ENCODE assay signal across 24 cellular contexts in the genomic region with DNA sequence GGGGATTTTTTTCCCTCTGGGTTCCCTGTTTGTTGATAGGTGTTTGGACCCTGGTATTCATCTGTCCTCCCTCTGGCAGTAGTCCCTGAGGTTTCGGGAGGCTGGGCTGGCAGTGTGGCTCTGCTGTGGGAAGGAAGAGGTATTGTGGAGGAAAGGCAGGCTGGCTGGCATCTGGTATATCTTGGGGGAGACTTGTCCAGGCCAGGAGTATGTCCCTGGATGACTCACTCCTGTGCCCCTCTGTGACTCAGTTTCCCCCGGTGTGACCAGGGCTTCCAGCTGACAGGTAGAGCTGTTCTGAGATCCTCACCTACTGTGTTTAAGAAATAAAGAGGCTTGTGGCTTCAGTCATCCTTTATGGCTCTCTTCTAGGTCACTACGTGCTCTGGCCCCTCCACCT. TPM values are rescaled to one million over a fixed set of nuclear protein-coding genes. Genes with fewer than 3 reads are reported as not detected.
"Had no signal": no experiment of that assay in that cellular context is flagged by ENCODE, and none has a peak within 500 bp of the region (broad histone marks: within the 10 kb centered on the region; RNA-seq: fewer than 3 reads in every experiment).

No MANE protein-coding gene starts in this region.

- ATAC-seq: effector memory CD8-positive, alpha-beta T cell; gastrocnemius medialis; left lobe of liver; lower lobe of right lung; natural killer cell; psoas muscle; stimulated activated naive B cell treated with anti-CD40 and anti-IgM and Interleukin-4, amounts not matched to agents 10 μg/mL and 1 μg/mL and 100 μg/mL, for 72 hours; stimulated activated naive CD8-positive, alpha-beta T cell treated with anti-CD3 and anti-CD28 coated beads, Interleukin-15, amount 100 ng/mL, for 72 hours had no signal

- H3K4me1 ChIP-seq: gastrocnemius medialis, lower lobe of right lung, parathyroid adenoma, psoas muscle had no signal

- H3K27ac ChIP-seq: epithelial cell of prostate, esophagus muscularis mucosa, gastrocnemius medialis, lower lobe of right lung, parathyroid adenoma, psoas muscle, sigmoid colon, skin epidermis had no signal

- H3K4me3 ChIP-seq: esophagus muscularis mucosa, gastrocnemius medialis, heart right ventricle, lower lobe of right lung, psoas muscle, sigmoid colon, skin epidermis had no signal

- DNase-seq: central memory CD4-positive, alpha-beta T cell; cortex of kidney; effector memory CD8-positive, alpha-beta T cell; gastrocnemius medialis; islet precursor cell; lower lobe of right lung; natural killer cell; psoas muscle; retina; sigmoid colon; stimulated activated CD4-positive, alpha-beta T cell treated with anti-CD3 and anti-CD28 coated beads, Interleukin-2, amount 100 ng/mL, for 24 hours; stimulated activated CD4-positive, alpha-beta T cell treated with anti-CD3 and anti-CD28 coated beads, Interleukin-4, amount 100 ng/mL, for 4 hours; stimulated activated naive B cell treated with anti-CD40 and anti-IgM and Interleukin-4, amounts not matched to agents 10 μg/mL and 1 μg/mL and 100 μg/mL, for 72 hours; stimulated activated naive CD8-positive, alpha-beta T cell treated with anti-CD3 and anti-CD28 coated beads, Interleukin-15, amount 100 ng/mL, for 72 hours had no signal

- H3K9me3 ChIP-seq: gastrocnemius medialis, lower lobe of right lung, psoas muscle had no signal

- H3K36me3 ChIP-seq: esophagus muscularis mucosa, gastrocnemius medialis, heart right ventricle, lower lobe of right lung, sigmoid colon had no signal

RNA-seq across cellular contexts. Expression of a gene that starts 14.2 kb away (rescaled TPM):
- total RNA-seq: chondrocyte, left lobe of liver, mesothelial cell of epicardium, myocyte, neural crest cell had no signal
